In genomic region chr11:134880788-134881187, GRCh38 we compare ENCODE assay signal across 9 cellular contexts.
"Had no signal": no experiment of that assay in that cellular context is flagged by ENCODE, and none has a peak within 500 bp of the region (broad histone marks: within the 10 kb centered on the region; RNA-seq: fewer than 3 reads in every experiment).

No MANE protein-coding gene starts in this region.

- H3K4me3 ChIP-seq: GM23248, GM23338, HAP-1 had no signal

- H3K36me3 ChIP-seq: HAP-1 had no signal

- H3K4me1 ChIP-seq: HAP-1 had no signal

- H3K27ac Mint-ChIP-seq: GM23338, H9, HFFc6 had no signal

- H3K9me3 Mint-ChIP-seq: GM23338 had no signal

- H3K4me3 Mint-ChIP-seq: GM23338, H9, HFFc6 had no signal

- H3K9me3 ChIP-seq: HAP-1 had no signal

- H3K27ac ChIP-seq: GM23248 had no signal

- ATAC-seq: GM23338, HCT116 had no signal

- DNase-seq: GM23248, GOT3, H7, H9, HCEC 1CT, HFFc6 had no signal
